Comparison of ENCODE assay signal across 18 cellular contexts in the genomic region with DNA sequence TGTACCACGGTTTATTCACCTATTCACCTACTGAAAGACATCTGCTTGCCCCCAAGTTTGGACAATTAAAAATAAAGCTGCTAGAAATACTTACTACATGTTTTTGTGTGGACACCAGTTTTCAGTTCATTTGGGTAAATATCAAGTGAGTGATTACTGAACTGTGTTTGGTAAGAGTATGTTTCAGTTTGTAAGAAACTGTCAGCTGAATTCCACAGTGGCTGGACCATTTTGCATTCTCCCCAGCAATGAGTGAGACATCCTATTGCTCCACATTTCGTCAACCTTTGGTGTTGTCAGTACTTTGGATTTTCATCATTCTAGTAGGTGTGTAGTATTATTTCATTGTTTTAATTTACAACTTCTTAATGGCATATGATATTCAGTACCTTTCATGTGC. TPM values are rescaled to one million over a fixed set of nuclear protein-coding genes. Genes with fewer than 3 reads are reported as not detected.
A peak's percentile ranks its signal among the peaks of the same experiment; 100 is the strongest.
DNase-seq lines count a peak whose midpoint lies in the region; ATAC-seq, FAIRE-seq and TF ChIP-seq lines count a peak whose summit lies in the region.
"Had no signal": no experiment of that assay in that cellular context is flagged by ENCODE, and none has a peak within 500 bp of the region (broad histone marks: within the 10 kb centered on the region; RNA-seq: fewer than 3 reads in every experiment).

No MANE protein-coding gene starts in this region.

- ATAC-seq in HG02870 (IDR thresholded peaks at IDR 0.05; ENCODE audit: unreplicated experiment) = peak; percentile 45
- ATAC-seq in stimulated activated memory B cell treated with anti-CD40 and anti-IgM and Interleukin-4, amounts not matched to agents 10 μg/mL and 1 μg/mL and 100 μg/mL, for 72 hours = no peak
- ATAC-seq: HCT116 had no signal

- H3K27ac ChIP-seq in esophagus squamous epithelium = no peak overlapping the region
- H3K27ac ChIP-seq: BLaER1, GM23248 had no signal

- no peaks in the 10 kb centered on the region for H3K9me3 ChIP-seq in esophagus squamous epithelium
- H3K9me3 ChIP-seq: BLaER1 had no signal

- peaks cover 1% of the 10 kb centered on the region for H3K27me3 Mint-ChIP-seq in activated CD4-positive, alpha-beta T cell treated with anti-CD3 and anti-CD28 coated beads, Interleukin-2, amount 10 ng/mL, durations not matched to agents 24 days and 14 days
- H3K27me3 Mint-ChIP-seq in stimulated activated memory B cell treated with anti-CD40 and anti-IgM and Interleukin-4, amounts not matched to agents 10 μg/mL and 1 μg/mL and 100 μg/mL, for 72 hours = no peaks in the 10 kb centered on the region
- H3K27me3 Mint-ChIP-seq in activated naive CD4-positive, alpha-beta T cell treated with anti-CD3 and anti-CD28 coated beads for 36 hours (ENCODE audit: low read depth) = no peaks in the 10 kb centered on the region
- H3K27me3 Mint-ChIP-seq: CD8-positive, alpha-beta memory T cell had no signal

- TF ChIP-seq POLR2A in GM12892 (IDR thresholded peaks at IDR 0.05; ENCODE audit: low read depth, low read length) (no peak), esophagus squamous epithelium (IDR thresholded peaks at IDR 0.05) (no peak)

- FAIRE-seq in GM12892 (lab: Jason Lieb, UNC) = peak; percentile 42
- FAIRE-seq: H54 had no signal

- intact Hi-C loops in activated CD4-positive, alpha-beta T cell treated with anti-CD3 and anti-CD28 coated beads, Interleukin-2, amount 10 ng/mL, durations not matched to agents 24 days and 14 days (cut with micrococcal nuclease) = no loop called here
- intact Hi-C loops in esophagus squamous epithelium (cut with DNase I) = no loop called here
- intact Hi-C loops in activated naive CD4-positive, alpha-beta T cell treated with anti-CD3 and anti-CD28 coated beads for 36 hours (cut with micrococcal nuclease) = no loop called here

- H3K4me3 Mint-ChIP-seq in activated CD4-positive, alpha-beta T cell treated with anti-CD3 and anti-CD28 coated beads, Interleukin-2, amount 10 ng/mL, durations not matched to agents 24 days and 14 days = no peak overlapping the region
- no peak overlapping the region for H3K4me3 Mint-ChIP-seq in stimulated activated memory B cell treated with anti-CD40 and anti-IgM and Interleukin-4, amounts not matched to agents 10 μg/mL and 1 μg/mL and 100 μg/mL, for 72 hours
- H3K4me3 Mint-ChIP-seq in activated naive CD4-positive, alpha-beta T cell treated with anti-CD3 and anti-CD28 coated beads for 36 hours = no peak overlapping the region
- H3K4me3 Mint-ChIP-seq: CD8-positive, alpha-beta memory T cell had no signal

- H3K4me1 Mint-ChIP-seq in activated CD4-positive, alpha-beta T cell treated with anti-CD3 and anti-CD28 coated beads, Interleukin-2, amount 10 ng/mL, durations not matched to agents 24 days and 14 days = peaks cover 30% of the 10 kb centered on the region
- peaks cover 51% of the 10 kb centered on the region for H3K4me1 Mint-ChIP-seq in stimulated activated memory B cell treated with anti-CD40 and anti-IgM and Interleukin-4, amounts not matched to agents 10 μg/mL and 1 μg/mL and 100 μg/mL, for 72 hours
- H3K4me1 Mint-ChIP-seq in activated naive CD4-positive, alpha-beta T cell treated with anti-CD3 and anti-CD28 coated beads for 36 hours (ENCODE audit: low read depth) = peaks cover 70% of the 10 kb centered on the region

- H3K4me1 ChIP-seq in esophagus squamous epithelium = no peaks in the 10 kb centered on the region
- H3K4me1 ChIP-seq: Caco-2 had no signal

- CTCF ChIA-PET in activated naive CD4-positive, alpha-beta T cell treated with anti-CD3 and anti-CD28 coated beads for 36 hours (lab: Charles Lee) = interaction anchor here (1.2 to 1.9 kb wide), 4 partner anchors 10 to 131 kb away, joined by 3 to 5 read pairs (median 4); no protein-coding TSS in a partner anchor

- no peaks in the 10 kb centered on the region for H3K36me3 ChIP-seq in esophagus squamous epithelium
- H3K36me3 ChIP-seq: BLaER1 had no signal

- no peak overlapping the region for H3K27ac Mint-ChIP-seq in activated CD4-positive, alpha-beta T cell treated with anti-CD3 and anti-CD28 coated beads, Interleukin-2, amount 10 ng/mL, durations not matched to agents 24 days and 14 days
- H3K27ac Mint-ChIP-seq in stimulated activated memory B cell treated with anti-CD40 and anti-IgM and Interleukin-4, amounts not matched to agents 10 μg/mL and 1 μg/mL and 100 μg/mL, for 72 hours = peak overlapping the region; percentile 98
- H3K27ac Mint-ChIP-seq in activated naive CD4-positive, alpha-beta T cell treated with anti-CD3 and anti-CD28 coated beads for 36 hours = no peak overlapping the region
- H3K27ac Mint-ChIP-seq: CD8-positive, alpha-beta memory T cell had no signal

- H3K36me3 Mint-ChIP-seq in activated CD4-positive, alpha-beta T cell treated with anti-CD3 and anti-CD28 coated beads, Interleukin-2, amount 10 ng/mL, durations not matched to agents 24 days and 14 days (ENCODE audit: low read depth) = no peaks in the 10 kb centered on the region
- H3K36me3 Mint-ChIP-seq in stimulated activated memory B cell treated with anti-CD40 and anti-IgM and Interleukin-4, amounts not matched to agents 10 μg/mL and 1 μg/mL and 100 μg/mL, for 72 hours = no peaks in the 10 kb centered on the region
- no peaks in the 10 kb centered on the region for H3K36me3 Mint-ChIP-seq in activated naive CD4-positive, alpha-beta T cell treated with anti-CD3 and anti-CD28 coated beads for 36 hours (ENCODE audit: low read depth)
- H3K36me3 Mint-ChIP-seq: CD8-positive, alpha-beta memory T cell had no signal

- H3K4me3 ChIP-seq in esophagus squamous epithelium = no peak overlapping the region
- H3K4me3 ChIP-seq: BLaER1, GM23248 had no signal

- WGBS in esophagus squamous epithelium, 2 donors = 70 to 73% methylated on average over 2 of the region's 2 CpGs

- peak; percentile 42 for DNase-seq in activated CD4-positive, alpha-beta T cell treated with anti-CD3 and anti-CD28 coated beads, Interleukin-2, amount 10 ng/mL, durations not matched to agents 24 days and 14 days
- no peak for DNase-seq in activated CD4-positive, alpha-beta T cell treated with anti-CD3 and anti-CD28 coated beads, Interleukin-2, amount 50 U/mL, for 48 hours
- DNase-seq in GM12892 (ENCODE audit: insufficient read length) = no peak
- no peak for DNase-seq in esophagus squamous epithelium (lab: John Stamatoyannopoulos, UW)
- DNase-seq in activated naive CD4-positive, alpha-beta T cell treated with anti-CD3 and anti-CD28 coated beads for 36 hours = no peak
- DNase-seq: 8988T; AML-193; Caco-2; CD8-positive, alpha-beta memory T cell; DMS53; GF-D8; GM23248; KBM-7 had no signal

- no peak for TF ChIP-seq CTCF in esophagus squamous epithelium (IDR thresholded peaks at IDR 0.05)

- H3K27me3 ChIP-seq in esophagus squamous epithelium = no peaks in the 10 kb centered on the region
- H3K27me3 ChIP-seq: BLaER1 had no signal

- peaks cover 2% of the 10 kb centered on the region for H3K9me3 Mint-ChIP-seq in activated CD4-positive, alpha-beta T cell treated with anti-CD3 and anti-CD28 coated beads, Interleukin-2, amount 10 ng/mL, durations not matched to agents 24 days and 14 days
- H3K9me3 Mint-ChIP-seq in stimulated activated memory B cell treated with anti-CD40 and anti-IgM and Interleukin-4, amounts not matched to agents 10 μg/mL and 1 μg/mL and 100 μg/mL, for 72 hours = no peaks in the 10 kb centered on the region
- H3K9me3 Mint-ChIP-seq in activated naive CD4-positive, alpha-beta T cell treated with anti-CD3 and anti-CD28 coated beads for 36 hours = no peaks in the 10 kb centered on the region
- H3K9me3 Mint-ChIP-seq: CD8-positive, alpha-beta memory T cell had no signal

RNA-seq across cellular contexts. Expression of a gene that starts 17.4 kb away (rescaled TPM):
- 282 and 292 TPM in 2 replicates for total RNA-seq in activated CD4-positive, alpha-beta T cell treated with anti-CD3 and anti-CD28 coated beads, Interleukin-2, amount 10 ng/mL, durations not matched to agents 24 days and 14 days
- polyA plus RNA-seq in GM12892 (2012; ENCODE audit: missing spikeins) = 25.1 TPM
- total RNA-seq in esophagus squamous epithelium = 10 to 100 TPM in 2 of 4 donors, 1 to 10 TPM in 2; 4.9 to 29.6 (median 8.4) TPM
- total RNA-seq in activated naive CD4-positive, alpha-beta T cell treated with anti-CD3 and anti-CD28 coated beads for 36 hours = 100 to 1,000 TPM; 213 to 226 TPM
- total RNA-seq: Caco-2, GM23248 had no signal
- polyA plus RNA-seq: GM23248 had no signal
